ENCODE assay signal across 8 cellular contexts in the genomic region with DNA sequence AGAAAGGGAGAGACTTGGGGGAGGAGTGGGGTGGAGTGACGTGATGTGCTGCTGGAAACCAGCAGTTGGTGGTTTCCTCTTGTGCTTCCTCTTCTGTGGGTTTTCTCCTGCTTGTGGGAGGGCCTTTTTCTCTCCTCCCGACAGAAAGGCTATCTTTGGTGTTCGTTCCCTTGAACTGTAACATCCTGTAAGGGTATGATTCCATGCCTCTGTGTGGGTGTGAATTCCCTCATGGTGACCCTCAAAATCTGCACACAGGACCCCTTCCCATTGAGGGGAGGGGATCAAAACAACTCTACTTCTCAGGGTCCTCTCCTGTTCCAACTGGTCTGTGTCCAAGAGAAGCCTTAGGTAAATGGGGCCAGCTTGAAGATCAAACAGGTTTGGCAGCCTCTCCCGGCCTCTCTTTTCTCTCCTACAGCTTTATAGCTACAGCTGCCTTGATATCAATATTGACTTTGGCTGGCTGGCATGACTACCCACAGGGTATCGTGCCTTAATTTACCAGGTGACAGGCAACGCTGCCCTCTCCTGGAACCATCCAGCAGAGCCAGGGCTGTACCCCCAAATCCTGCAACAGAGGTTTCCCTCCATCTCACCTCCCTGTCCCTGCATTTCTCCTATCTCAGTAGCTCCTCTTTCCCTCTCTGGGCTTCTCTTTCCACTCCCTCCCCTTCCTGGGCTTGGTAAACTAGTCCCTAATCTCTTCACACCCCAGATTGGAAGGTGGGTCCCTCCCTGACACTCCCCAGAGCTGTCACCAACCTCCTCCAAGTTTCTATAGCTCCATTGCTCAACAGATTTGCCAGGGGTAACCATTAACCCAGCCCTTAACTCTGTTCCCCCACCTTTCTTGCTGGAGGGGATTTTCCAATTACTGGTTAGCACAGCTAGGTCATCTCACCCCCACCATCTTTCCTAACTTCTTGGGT. TPM values are rescaled to one million over a fixed set of nuclear protein-coding genes. Genes with fewer than 3 reads are reported as not detected.
DNase-seq lines count a peak whose midpoint lies in the region; ATAC-seq and TF ChIP-seq lines count a peak whose summit lies in the region.

No MANE protein-coding gene starts in this region.

- no peak for TF ChIP-seq CTCF in Panc1 (IDR thresholded peaks at IDR 0.05)

- CTCF ChIA-PET in Panc1 (lab: Charles Lee) = interaction anchor here (0.6 to 1.4 kb wide), 3 partner anchors 8 to 94 kb away, joined by 3 to 4 read pairs (median 3); no protein-coding TSS in a partner anchor

- no TSS peak for BruUV-seq in Panc1 (replicated peaks; lab: Mats Ljungman, UMichigan)

- peak overlapping the region; percentile 6 to 90; a peak in 3 of 4 replicates for H3K4me3 ChIP-seq in Panc1 (ENCODE audit: low read depth in 2 of 2, low read length in 2 of 2)

- H3K27me3 ChIP-seq in Panc1 (ENCODE audit: control insufficient read depth, insufficient read depth, low read length) = no peaks in the 10 kb centered on the region

- ATAC-seq in Panc1 = peak; percentile 35
- ATAC-seq in HG03442 (IDR thresholded peaks at IDR 0.05; ENCODE audit: unreplicated experiment) = no peak
- no peak for ATAC-seq in GM18520 (IDR thresholded peaks at IDR 0.05; ENCODE audit: unreplicated experiment)

- intact Hi-C loops in Panc1 (cut with micrococcal nuclease; ENCODE audit: unreplicated experiment) = loop anchor here (10.0 kb wide), 1 partner anchor 96 kb away; no protein-coding TSS in a partner anchor

- peaks cover 12% of the 10 kb centered on the region for H3K36me3 ChIP-seq in Panc1 (ENCODE audit: control insufficient read depth, insufficient read depth, low read length)

- peaks cover 44% of the 10 kb centered on the region for H3K4me1 ChIP-seq in Panc1 (ENCODE audit: control insufficient read depth, insufficient read depth, low read length)

- POLR2A ChIA-PET in Panc1 (lab: Charles Lee) = interaction anchor here (0.6 to 1.7 kb wide), 5 partner anchors 14 to 161 kb away, joined by 3 to 9 read pairs (median 3); no protein-coding TSS in a partner anchor

- peak overlapping the region; percentile 100 for H3K27ac ChIP-seq in Panc1 (ENCODE audit: low read length)

- H3K9me3 ChIP-seq in Panc1 (ENCODE audit: control insufficient read depth, insufficient read depth, low read depth, low read length) = no peaks in the 10 kb centered on the region

- in situ Hi-C loops in Panc1 (cut with HindIII; ENCODE audit: low pct_unique_long_range_greater_than_20kb, low sequenced_read_pairs) = no loop called here

- DNase-seq in DMS153 treated with DMSO at 0.1 percent for 48 hours (lab: John Stamatoyannopoulos, UW; ENCODE audit: unreplicated experiment) (peak; percentile 92), HS-5 (ENCODE audit: low read depth) (peak; percentile 68), Panc1 (ENCODE audit: low read depth, low spot score) (no peak), glomerular endothelial cell (ENCODE audit: extremely low read depth, low read depth, low spot score) (peak; percentile 73), retina (peak; percentile 27)
- peak; percentile 86 for DNase-seq in activated effector memory CD4-positive, alpha-beta T cell treated with anti-CD3 and anti-CD28 coated beads, Interleukin-2, amount 50 U/mL, for 16 hours

RNA-seq across cellular contexts. Expression of a gene that starts 1.5 kb away (rescaled TPM):
- total RNA-seq in Panc1 (2021; ENCODE audit: unreplicated experiment) (38.1 TPM), glomerular endothelial cell (3.7 and 18.7 TPM in 2 replicates)
- polyA plus RNA-seq in Panc1 (2012; ENCODE audit: insufficient read length) = 13.2 TPM

RNA-seq across cellular contexts. Expression of a gene that starts 2.0 kb away (rescaled TPM):
- total RNA-seq in Panc1 (2021; ENCODE audit: unreplicated experiment) = 583 TPM
- 576 TPM for polyA plus RNA-seq in Panc1 (2012; ENCODE audit: insufficient read length)
- total RNA-seq in glomerular endothelial cell = 541 and 655 TPM in 2 replicates

RNA-seq across cellular contexts. Expression of a gene that starts 9.2 kb away (rescaled TPM):
- total RNA-seq in Panc1 (2021; ENCODE audit: unreplicated experiment) (104 TPM), glomerular endothelial cell (110 and 138 TPM in 2 replicates)
- polyA plus RNA-seq in Panc1 (2012; ENCODE audit: insufficient read length) = 182 TPM

RNA-seq across cellular contexts. Expression of a gene that starts 15.1 kb away (rescaled TPM):
- total RNA-seq in Panc1 (2021; ENCODE audit: unreplicated experiment) = not detected
- 0.41 TPM for polyA plus RNA-seq in Panc1 (2012; ENCODE audit: insufficient read length)
- total RNA-seq in glomerular endothelial cell = not detected in 2 replicates

RNA-seq across cellular contexts. Expression of a gene that starts 16.8 kb away (rescaled TPM):
- 0.23 TPM for total RNA-seq in Panc1 (2021; ENCODE audit: unreplicated experiment)
- polyA plus RNA-seq in Panc1 (2012; ENCODE audit: insufficient read length) = not detected
- not detected in 2 replicates for total RNA-seq in glomerular endothelial cell
